Comparison of ENCODE assay signal across 2 cellular contexts in the genomic region with DNA sequence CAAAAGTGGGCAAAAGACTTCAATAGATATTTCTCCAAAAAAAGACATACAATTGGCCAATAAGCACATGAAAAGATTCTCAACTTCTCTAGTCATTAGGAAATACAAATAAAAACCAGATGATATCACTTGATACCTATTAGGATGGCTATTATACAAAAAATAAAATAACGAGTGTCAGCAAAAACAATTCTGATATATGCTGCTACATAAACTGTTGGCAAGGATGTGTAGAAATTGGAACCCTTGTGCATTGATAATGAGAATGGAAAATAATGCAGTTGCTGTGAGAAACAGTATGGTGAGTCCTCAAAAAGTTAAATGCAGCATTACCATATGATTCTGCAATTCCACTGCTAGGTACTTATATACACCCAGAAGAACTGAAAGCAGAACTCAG.
TF ChIP-seq lines count a peak whose summit lies in the region.

No MANE protein-coding gene starts in this region.

TF ChIP-seq in A549, 52 proteins besides CTCF, POLR2A, EP300 and RAD21:
- TF ChIP-seq MAFK (IDR thresholded peaks at IDR 0.05; ENCODE audit: partially characterized antibody), result peak; percentile 68
- TF ChIP-seq, protein P1, sequence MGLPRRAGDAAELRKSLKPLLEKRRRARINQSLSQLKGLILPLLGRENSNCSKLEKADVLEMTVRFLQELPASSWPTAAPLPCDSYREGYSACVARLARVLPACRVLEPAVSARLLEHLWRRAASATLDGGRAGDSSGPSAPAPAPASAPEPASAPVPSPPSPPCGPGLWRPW (IDR thresholded peaks at IDR 0.05), result no peak

TF ChIP-seq in K562, 482 proteins besides CTCF, POLR2A, EP300 and RAD21:
- TF ChIP-seq MIER1 (IDR thresholded peaks at IDR 0.05; ENCODE audit: low read depth) (no peak), MAFG (tag; conservative IDR thresholded peaks at IDR 0.05) (0 out of 2 replicates have a peak, but pooled peaks have one; percentile 36), C11orf30 (IDR thresholded peaks at IDR 0.05; ENCODE audit: low read depth) (peak; percentile 65; the same call in 1 of the 2 replicates), ZNF830 (CRISPR knock-in tag; IDR thresholded peaks at IDR 0.05) (no peak), MAFF (IDR thresholded peaks at IDR 0.05; ENCODE audit: low read length) (peak; percentile 29; the same call in 1 of the 2 replicates), ZNF316 (IDR thresholded peaks at IDR 0.05) (peak; percentile 82)
- TF ChIP-seq, protein P2, sequence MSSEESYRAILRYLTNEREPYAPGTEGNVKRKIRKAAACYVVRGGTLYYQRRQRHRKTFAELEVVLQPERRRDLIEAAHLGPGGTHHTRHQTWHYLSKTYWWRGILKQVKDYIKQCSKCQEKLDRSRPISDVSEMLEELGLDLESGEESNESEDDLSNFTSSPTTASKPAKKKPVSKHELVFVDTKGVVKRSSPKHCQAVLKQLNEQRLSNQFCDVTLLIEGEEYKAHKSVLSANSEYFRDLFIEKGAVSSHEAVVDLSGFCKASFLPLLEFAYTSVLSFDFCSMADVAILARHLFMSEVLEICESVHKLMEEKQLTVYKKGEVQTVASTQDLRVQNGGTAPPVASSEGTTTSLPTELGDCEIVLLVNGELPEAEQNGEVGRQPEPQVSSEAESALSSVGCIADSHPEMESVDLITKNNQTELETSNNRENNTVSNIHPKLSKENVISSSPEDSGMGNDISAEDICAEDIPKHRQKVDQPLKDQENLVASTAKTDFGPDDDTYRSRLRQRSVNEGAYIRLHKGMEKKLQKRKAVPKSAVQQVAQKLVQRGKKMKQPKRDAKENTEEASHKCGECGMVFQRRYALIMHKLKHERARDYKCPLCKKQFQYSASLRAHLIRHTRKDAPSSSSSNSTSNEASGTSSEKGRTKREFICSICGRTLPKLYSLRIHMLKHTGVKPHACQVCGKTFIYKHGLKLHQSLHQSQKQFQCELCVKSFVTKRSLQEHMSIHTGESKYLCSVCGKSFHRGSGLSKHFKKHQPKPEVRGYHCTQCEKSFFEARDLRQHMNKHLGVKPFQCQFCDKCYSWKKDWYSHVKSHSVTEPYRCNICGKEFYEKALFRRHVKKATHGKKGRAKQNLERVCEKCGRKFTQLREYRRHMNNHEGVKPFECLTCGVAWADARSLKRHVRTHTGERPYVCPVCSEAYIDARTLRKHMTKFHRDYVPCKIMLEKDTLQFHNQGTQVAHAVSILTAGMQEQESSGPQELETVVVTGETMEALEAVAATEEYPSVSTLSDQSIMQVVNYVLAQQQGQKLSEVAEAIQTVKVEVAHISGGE (CRISPR knock-in tag; IDR thresholded peaks at IDR 0.05), result peak in 1 of 3 experiments; percentile 85; a peak in 2 of 6 replicates
